ENCODE assay signal across 1 cellular context in genomic region chr10:51176976-51177690, GRCh38.
TF ChIP-seq lines count a peak whose summit lies in the region.

No MANE protein-coding gene starts in this region.

TF ChIP-seq in SK-N-SH treated with all-trans-retinoic acid at 6 μM for 48 hours, 23 proteins besides CTCF, POLR2A, EP300 and RAD21 (continued from another document):
- peak; percentile 45; the same call in 1 of the 2 replicates for TF ChIP-seq CREB5 (CRISPR knock-in tag; IDR thresholded peaks at IDR 0.05; ENCODE audit: low read depth)
- TF ChIP-seq ZNF70 (CRISPR knock-in tag; IDR thresholded peaks at IDR 0.05), result no peak
- TF ChIP-seq POU6F1 (CRISPR knock-in tag; IDR thresholded peaks at IDR 0.05; ENCODE audit: borderline replicate concordance, low read depth), result 0 out of 2 replicates have a peak, but pooled peaks have one; percentile 80
